In the genomic region with DNA sequence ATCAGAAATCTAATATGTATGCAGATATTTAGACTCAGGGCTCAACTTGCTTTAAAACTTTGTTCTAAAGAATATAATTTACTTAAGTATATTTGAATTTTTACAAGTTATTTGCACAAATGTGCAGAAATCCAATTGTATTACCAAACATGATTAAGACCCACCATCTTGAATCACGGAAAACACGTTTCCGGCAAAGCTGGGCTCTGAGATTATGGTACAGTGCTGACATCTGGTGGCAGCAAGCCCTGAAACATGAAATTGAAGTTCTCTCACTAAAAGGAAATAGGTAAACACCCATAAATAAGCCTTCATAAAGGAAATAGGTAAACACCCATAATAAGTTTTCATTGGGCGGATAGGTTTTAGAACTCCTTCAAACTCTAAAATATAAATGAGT, we compare ENCODE assay signal across 8 cellular contexts.
DNase-seq lines count a peak whose midpoint lies in the region; ATAC-seq and TF ChIP-seq lines count a peak whose summit lies in the region.

No MANE protein-coding gene starts in this region.

- H3K27me3 ChIP-seq in AG04450 (ENCODE audit: control insufficient read depth, insufficient read depth, low read length) = no peaks in the 10 kb centered on the region

- intact Hi-C loops in left colon (cut with DNase I, micrococcal nuclease) = loop anchor here in 1 of 2 donors (2.0 to 10.0 kb wide), 2 partner anchors 193 to 1773 kb away; no protein-coding TSS in a partner anchor

- CTCF ChIA-PET in AG04450 (lab: Charles Lee) = interaction anchor here (0.8 to 4.4 kb wide), 4 partner anchors 13 to 278 kb away, joined by 3 to 32 read pairs (median 4); no protein-coding TSS in a partner anchor

- H3K27ac ChIP-seq in AG04450 (ENCODE audit: low read depth, low read length) = no peak overlapping the region

- H3K4me3 ChIP-seq in AG04450 (ENCODE audit: low read depth, low read length) = no peak overlapping the region

- TF ChIP-seq CTCF in AG04450 (IDR thresholded peaks at IDR 0.05; ENCODE audit: low read depth, low read length) = peak; percentile 54

- DNase-seq in AG04450 (ENCODE audit: low read depth, low spot score) = peak; percentile 8
- DNase-seq in NCI-H2171 (lab: John Stamatoyannopoulos, UW) = peak; percentile 5
- peak; percentile 23 for DNase-seq in activated CD4-positive, CD25-positive, alpha-beta regulatory T cell treated with anti-CD3 and anti-CD28 coated beads, Interleukin-2, amount 50 U/mL, for 16 hours (ENCODE audit: low read depth, low spot score)
- peak; percentile 48 for DNase-seq in central memory CD4-positive, alpha-beta T cell
- peak; percentile 35 to 77 for DNase-seq in left colon
- peak; percentile 12 to 46 (median 37) for DNase-seq in stimulated activated CD4-positive, alpha-beta T cell treated with anti-CD3 and anti-CD28 coated beads, TNF-alpha, amount 100 ng/mL, for 24 hours (ENCODE audit: low read depth in 3 of 3)

- POLR2A ChIA-PET in AG04450 (lab: Yijun Ruan, JAX) = no interaction called here

- ATAC-seq in GM18861 (IDR thresholded peaks at IDR 0.05; ENCODE audit: unreplicated experiment) = peak; percentile 66
- ATAC-seq in left colon = no peak
- ATAC-seq in HG03521 (IDR thresholded peaks at IDR 0.05; ENCODE audit: unreplicated experiment) = no peak

- no peaks in the 10 kb centered on the region for H3K9me3 ChIP-seq in AG04450 (ENCODE audit: control insufficient read depth, insufficient read depth, low read length)

Comparison
In these comparisons a context has a peak if more than half of its experiments do, and no peak if none do; other contexts are left out.
1. DNase-seq: peak in every context shown above with its lines; median percentile 56 in left colon; 48 in central memory CD4-positive, alpha-beta T cell; 37 in stimulated activated CD4-positive, alpha-beta T cell treated with anti-CD3 and anti-CD28 coated beads, TNF-alpha, amount 100 ng/mL, for 24 hours; 23 in activated CD4-positive, CD25-positive, alpha-beta regulatory T cell treated with anti-CD3 and anti-CD28 coated beads, Interleukin-2, amount 50 U/mL, for 16 hours; 8 in AG04450; 5 in NCI-H2171.